Comparison of ENCODE assay signal across 1 cellular context in genomic region chr6:3654898-3655297, GRCh38.
TF ChIP-seq lines count a peak whose summit lies in the region.

No MANE protein-coding gene starts in this region.

TF ChIP-seq in SK-N-SH, 30 proteins besides CTCF, POLR2A, EP300 and RAD21 (continued from another document):
- TF ChIP-seq REST (IDR thresholded peaks at IDR 0.05; ENCODE audit: low read depth, low read length) (no peak), ELF1 (IDR thresholded peaks at IDR 0.05) (no peak), MXI1 (IDR thresholded peaks at IDR 0.05; ENCODE audit: low read depth, low read length) (no peak), MAX (IDR thresholded peaks at IDR 0.05; ENCODE audit: low read depth) (no peak), FOXM1 (IDR thresholded peaks at IDR 0.05; ENCODE audit: low read depth) (no peak), GATA2 (CRISPR knock-in tag; IDR thresholded peaks at IDR 0.05) (no peak)
